10 cellular contexts compared by ENCODE assay signal in genomic region chr7:105298439-105298894, GRCh38.
DNase-seq lines count a peak whose midpoint lies in the region; ATAC-seq and TF ChIP-seq lines count a peak whose summit lies in the region.
"Had no signal": no experiment of that assay in that cellular context is flagged by ENCODE, and none has a peak within 500 bp of the region (broad histone marks: within the 10 kb centered on the region; RNA-seq: fewer than 3 reads in every experiment).

No MANE protein-coding gene starts in this region.

- H2AFZ ChIP-seq in Karpas-422 (ENCODE audit: low read length) = no peak overlapping the region

- intact Hi-C loops in activated CD4-positive, alpha-beta memory T cell treated with anti-CD3 and anti-CD28 coated beads for 36 hours (cut with micrococcal nuclease) = loop anchor here (1.0 to 5.0 kb wide), 10 partner anchors 8 to 509 kb away; partner anchors contain the start of gene SRPK2
- intact Hi-C loops in left lung (cut with DNase I) (no loop called here), ovary (cut with DNase I) (loop anchor here in 1 of 4 donors (5.0 kb wide), 1 partner anchor 1869 kb away; the partner anchor contains the start of gene HBP1)

- H3K27me3 Mint-ChIP-seq in CD4-positive, CD25-positive, alpha-beta regulatory T cell = peaks cover 6% of the 10 kb centered on the region
- no peaks in the 10 kb centered on the region for H3K27me3 Mint-ChIP-seq in activated CD4-positive, alpha-beta memory T cell treated with anti-CD3 and anti-CD28 coated beads for 36 hours
- H3K27me3 Mint-ChIP-seq: IgD-negative memory B cell had no signal

- POLR2A ChIA-PET in activated CD4-positive, alpha-beta memory T cell treated with anti-CD3 and anti-CD28 coated beads for 36 hours (lab: Charles Lee) = interaction anchor here (1.2 to 3.5 kb wide), 5 partner anchors 9 to 93 kb away, joined by 3 to 17 read pairs (median 6); no protein-coding TSS in a partner anchor

- no peak for TF ChIP-seq POLR2A in ovary (IDR thresholded peaks at IDR 0.05)

- peak overlapping the region; percentile 76 for H3K27ac ChIP-seq in CD4-positive, CD25-positive, alpha-beta regulatory T cell (ENCODE audit: insufficient read depth, low read length, poor library complexity, severe bottlenecking)
- no peak overlapping the region for H3K27ac ChIP-seq in Karpas-422 (ENCODE audit: low read length)
- H3K27ac ChIP-seq in left lung = no peak overlapping the region
- H3K27ac ChIP-seq in ovary = no peak overlapping the region

- no peaks in the 10 kb centered on the region for H3K9me3 ChIP-seq in CD4-positive, CD25-positive, alpha-beta regulatory T cell (ENCODE audit: control insufficient read depth in 2 of 2, low read length in 2 of 2)
- H3K9me3 ChIP-seq in Karpas-422 (ENCODE audit: low read length) (no peaks in the 10 kb centered on the region), left lung (no peaks in the 10 kb centered on the region), ovary (no peaks in the 10 kb centered on the region)

- no peak for TF ChIP-seq EP300 in ovary (IDR thresholded peaks at IDR 0.05)

- H3K36me3 Mint-ChIP-seq in CD4-positive, CD25-positive, alpha-beta regulatory T cell = peaks cover 3% of the 10 kb centered on the region
- peaks cover 9% of the 10 kb centered on the region for H3K36me3 Mint-ChIP-seq in activated CD4-positive, alpha-beta memory T cell treated with anti-CD3 and anti-CD28 coated beads for 36 hours

- H3K9me3 Mint-ChIP-seq in CD4-positive, CD25-positive, alpha-beta regulatory T cell = peaks cover 0 to 2% (median 0%) of the 10 kb centered on the region in 7 donors
- H3K9me3 Mint-ChIP-seq in activated CD4-positive, alpha-beta memory T cell treated with anti-CD3 and anti-CD28 coated beads for 36 hours = no peaks in the 10 kb centered on the region
- H3K9me3 Mint-ChIP-seq: IgD-negative memory B cell had no signal

- peaks cover 41 to 75% (median 55%) of the 10 kb centered on the region in 4 donors for H3K4me1 Mint-ChIP-seq in CD4-positive, CD25-positive, alpha-beta regulatory T cell
- H3K4me1 Mint-ChIP-seq in activated CD4-positive, alpha-beta memory T cell treated with anti-CD3 and anti-CD28 coated beads for 36 hours (ENCODE audit: low read depth) = peaks cover 59% of the 10 kb centered on the region
- H3K4me1 Mint-ChIP-seq: mesothelial cell of epicardium had no signal

- 89 to 95% (median 95%) methylated on average over 4 of the region's 4 CpGs for WGBS in ovary, 3 donors

- H3K27me3 ChIP-seq in CD4-positive, CD25-positive, alpha-beta regulatory T cell (ENCODE audit: control insufficient read depth, insufficient read depth, low read length) = no peaks in the 10 kb centered on the region
- H3K27me3 ChIP-seq in Karpas-422 (ENCODE audit: low read length) = no peaks in the 10 kb centered on the region
- no peaks in the 10 kb centered on the region for H3K27me3 ChIP-seq in left lung
- H3K27me3 ChIP-seq in ovary = no peaks in the 10 kb centered on the region

- TF ChIP-seq CTCF in left lung (IDR thresholded peaks at IDR 0.05) = no peak
- no peak for TF ChIP-seq CTCF in ovary (IDR thresholded peaks at IDR 0.05)

- ATAC-seq in CD4-positive, CD25-positive, alpha-beta regulatory T cell (ENCODE audit: low read depth in 2 of 2) = peak; percentile 54 to 66
- peak; percentile 87 for ATAC-seq in GM19043 (IDR thresholded peaks at IDR 0.05; ENCODE audit: low read depth, unreplicated experiment)
- peak; percentile 77 for ATAC-seq in HG02943 (IDR thresholded peaks at IDR 0.05; ENCODE audit: low read depth, unreplicated experiment)
- ATAC-seq in left lung = no peak

- H3K9ac ChIP-seq in Karpas-422 (ENCODE audit: low read length) = no peak overlapping the region

- H3K4me1 ChIP-seq in CD4-positive, CD25-positive, alpha-beta regulatory T cell (ENCODE audit: control insufficient read depth, insufficient read depth, low read length, poor library complexity, severe bottlenecking) = peaks cover 45% of the 10 kb centered on the region
- H3K4me1 ChIP-seq in Karpas-422 (ENCODE audit: low read length) (no peaks in the 10 kb centered on the region), left lung (no peaks in the 10 kb centered on the region), ovary (ENCODE audit: insufficient read depth) (no peaks in the 10 kb centered on the region)

- peak overlapping the region; percentile 29 to 79 (median 64) for H3K4me3 Mint-ChIP-seq in CD4-positive, CD25-positive, alpha-beta regulatory T cell
- peak overlapping the region; percentile 47 for H3K4me3 Mint-ChIP-seq in activated CD4-positive, alpha-beta memory T cell treated with anti-CD3 and anti-CD28 coated beads for 36 hours
- H3K4me3 Mint-ChIP-seq: mesothelial cell of epicardium had no signal

- no peaks in the 10 kb centered on the region for H3K79me2 ChIP-seq in Karpas-422 (ENCODE audit: low read length)

- H3K36me3 ChIP-seq in CD4-positive, CD25-positive, alpha-beta regulatory T cell (ENCODE audit: control insufficient read depth, insufficient read depth, low read length) = no peaks in the 10 kb centered on the region
- H3K36me3 ChIP-seq in Karpas-422 (ENCODE audit: insufficient read depth, low read length) (no peaks in the 10 kb centered on the region), left lung (no peaks in the 10 kb centered on the region), ovary (no peaks in the 10 kb centered on the region)

- 0 out of 2 replicates have a peak, but pooled peaks cover 9% of the 10 kb centered on the region for H4K20me1 ChIP-seq in Karpas-422 (ENCODE audit: insufficient read depth, low read depth, low read length)

- H3K4me2 ChIP-seq in Karpas-422 (ENCODE audit: low read depth, low read length, poor library complexity, severe bottlenecking) = no peak overlapping the region

- H3K9me2 ChIP-seq in Karpas-422 (replicated peaks; ENCODE audit: insufficient read depth, low read length) = no peaks in the 10 kb centered on the region

- CTCF ChIA-PET in activated CD4-positive, alpha-beta memory T cell treated with anti-CD3 and anti-CD28 coated beads for 36 hours (lab: Charles Lee) = interaction anchor here (1.3 to 2.6 kb wide), 2 partner anchors 10 to 14 kb away, joined by 3 to 15 read pairs; no protein-coding TSS in a partner anchor

- peak overlapping the region; percentile 85 to 95 (median 94) for H3K27ac Mint-ChIP-seq in CD4-positive, CD25-positive, alpha-beta regulatory T cell
- peak overlapping the region; percentile 93 for H3K27ac Mint-ChIP-seq in activated CD4-positive, alpha-beta memory T cell treated with anti-CD3 and anti-CD28 coated beads for 36 hours
- H3K27ac Mint-ChIP-seq: mesothelial cell of epicardium had no signal

- H3K4me3 ChIP-seq in CD4-positive, CD25-positive, alpha-beta regulatory T cell (ENCODE audit: low read depth, low read length) = peak overlapping the region; percentile 56
- H3K4me3 ChIP-seq in Karpas-422 (ENCODE audit: low read length) (no peak overlapping the region), left lung (no peak overlapping the region), ovary (no peak overlapping the region)

- DNase-seq in CD4-positive, CD25-positive, alpha-beta regulatory T cell = peak in 1 of 3 donors; percentile 76
- DNase-seq in activated CD4-positive, alpha-beta memory T cell treated with anti-CD3 and anti-CD28 coated beads for 36 hours = peak; percentile 69
- no peak for DNase-seq in Karpas-422
- DNase-seq in left lung = no peak
- DNase-seq in ovary = no peak
- DNase-seq in NCI-H2107 (lab: John Stamatoyannopoulos, UW) = no peak
